ENCODE assay signal across 8 cellular contexts in genomic region chr6:138107752-138108592, GRCh38. TPM values are rescaled to one million over a fixed set of nuclear protein-coding genes. Genes with fewer than 3 reads are reported as not detected.
DNase-seq lines count a peak whose midpoint lies in the region; ATAC-seq and TF ChIP-seq lines count a peak whose summit lies in the region.

No MANE protein-coding gene starts in this region.

- no peaks in the 10 kb centered on the region for H3K9me3 Mint-ChIP-seq in effector memory CD8-positive, alpha-beta T cell

- peaks cover 14 to 18% of the 10 kb centered on the region in 2 donors for H3K4me1 Mint-ChIP-seq in effector memory CD8-positive, alpha-beta T cell (ENCODE audit: low read depth in 2 of 2)

- peak; percentile 24 for ATAC-seq in HG02973 (IDR thresholded peaks at IDR 0.05; ENCODE audit: unreplicated experiment)
- peak; percentile 19 for ATAC-seq in effector memory CD8-positive, alpha-beta T cell (replicated peaks)
- ATAC-seq in mucosa of descending colon, result peak; percentile 86
- no peak for ATAC-seq in GM19455 (IDR thresholded peaks at IDR 0.05; ENCODE audit: unreplicated experiment)
- ATAC-seq in GM21576 (IDR thresholded peaks at IDR 0.05; ENCODE audit: unreplicated experiment), result no peak

- H3K27me3 Mint-ChIP-seq in effector memory CD8-positive, alpha-beta T cell, result peaks cover 0 to 3% of the 10 kb centered on the region in 2 donors

- in situ Hi-C loops in GM13976 (cut with MboI; ENCODE audit: low sequenced_read_pairs, unreplicated experiment), result loop anchor here (25.0 kb wide), 1 partner anchor 396 kb away; no protein-coding TSS in a partner anchor

- H3K4me3 Mint-ChIP-seq in effector memory CD8-positive, alpha-beta T cell, result peak overlapping the region; percentile 89 to 90

- H3K4me3 ChIP-seq in mucosa of descending colon (peak overlapping the region; percentile 76), vagina (peak overlapping the region; percentile 72 to 93)

- H3K36me3 ChIP-seq in mucosa of descending colon (ENCODE audit: low read depth), result no peaks in the 10 kb centered on the region
- no peaks in the 10 kb centered on the region for H3K36me3 ChIP-seq in vagina

- DNase-seq in GM13976 (ENCODE audit: low spot score) (peak; percentile 44), SHP77 (lab: John Stamatoyannopoulos, UW) (peak; percentile 59 to 60), mucosa of descending colon (peak; percentile 85 to 89 (median 87)), vagina (ENCODE audit: extremely low spot score in 2 of 2) (no peak)
- peak in 1 of 3 experiments; percentile 9 for DNase-seq in effector memory CD8-positive, alpha-beta T cell

- H3K4me1 ChIP-seq in mucosa of descending colon (ENCODE audit: low read depth) (peaks cover 6% of the 10 kb centered on the region), vagina (peaks cover 12% of the 10 kb centered on the region)

- no peaks in the 10 kb centered on the region for H3K9me3 ChIP-seq in mucosa of descending colon
- H3K9me3 ChIP-seq in vagina, result no peaks in the 10 kb centered on the region

- intact Hi-C loops in mucosa of descending colon (cut with DNase I, micrococcal nuclease) (loop anchor here (2.0 to 5.0 kb wide), 2 partner anchors 106 to 107 kb away; no protein-coding TSS in a partner anchor), vagina (cut with DNase I) (loop anchor here (5.0 kb wide), 1 partner anchor 111 kb away; no protein-coding TSS in a partner anchor)

- peak overlapping the region; percentile 96 for H3K27ac ChIP-seq in vagina

- TF ChIP-seq POLR2A in vagina (IDR thresholded peaks at IDR 0.05), result no peak

- H3K27me3 ChIP-seq in vagina, result no peaks in the 10 kb centered on the region

- TF ChIP-seq CTCF in GM13976 (IDR thresholded peaks at IDR 0.05; ENCODE audit: borderline replicate concordance, control extremely low read depth, extremely low read depth, insufficient read depth, missing control alignments) (no peak), mucosa of descending colon (IDR thresholded peaks at IDR 0.05) (no peak), vagina (IDR thresholded peaks at IDR 0.05) (peak in 1 of 3 experiments; percentile 3)

- peak overlapping the region; percentile 91 to 95 for H3K27ac Mint-ChIP-seq in effector memory CD8-positive, alpha-beta T cell

- no peaks in the 10 kb centered on the region for H3K36me3 Mint-ChIP-seq in effector memory CD8-positive, alpha-beta T cell (ENCODE audit: insufficient read depth)

RNA-seq across cellular contexts. Expression of gene PERP, which starts 0.8 kb away (rescaled TPM):
- total RNA-seq in mucosa of descending colon (10 to 100 TPM; 47.9 to 72.9 (median 60.3) TPM), vagina (279 TPM)

RNA-seq across cellular contexts. Expression of gene ARFGEF3, which starts 53.8 kb away (rescaled TPM):
- 10 to 100 TPM; 10.1 to 24.3 (median 21.1) TPM for total RNA-seq in mucosa of descending colon
- total RNA-seq in vagina, result 2.2 TPM

Comparison
In these comparisons a context has a peak if more than half of its experiments do, and no peak if none do; other contexts are left out.
1. DNase-seq: peak in GM13976 (single experiment), SHP77 (2 of 2) and mucosa of descending colon (3 of 3); none in vagina (0 of 2).
2. ATAC-seq: peak in HG02973 (single experiment), effector memory CD8-positive, alpha-beta T cell (single experiment) and mucosa of descending colon (single experiment); none in GM19455 (single experiment) and GM21576 (single experiment).